ENCODE assay signal across 8 cellular contexts in genomic region chr20:50625986-50626677, GRCh38.
DNase-seq lines count a peak whose midpoint lies in the region; ATAC-seq and TF ChIP-seq lines count a peak whose summit lies in the region.

No MANE protein-coding gene starts in this region.

- WGBS in sigmoid colon, 2 donors: 50 to 52% methylated on average over 15 of the region's 15 CpGs

- no peaks in the 10 kb centered on the region for H3K36me3 ChIP-seq in sigmoid colon
- H3K36me3 ChIP-seq in CD8-positive, alpha-beta T cell (ENCODE audit: insufficient read depth, low read length): no peaks in the 10 kb centered on the region

- TF ChIP-seq EP300 in Ishikawa (IDR thresholded peaks at IDR 0.05; ENCODE audit: borderline replicate concordance) (no peak), sigmoid colon (IDR thresholded peaks at IDR 0.05) (no peak)

- no peak for ATAC-seq in GM21737 (IDR thresholded peaks at IDR 0.05; ENCODE audit: unreplicated experiment)
- ATAC-seq in CD8-positive, alpha-beta T cell: no peak
- ATAC-seq in HG02678 (IDR thresholded peaks at IDR 0.05; ENCODE audit: unreplicated experiment): no peak

- no peak for TF ChIP-seq POLR2A in sigmoid colon (IDR thresholded peaks at IDR 0.05)

- peaks cover 44% of the 10 kb centered on the region for H3K4me1 Mint-ChIP-seq in Calu3 (ENCODE audit: low read depth, unreplicated experiment)
- H3K4me1 Mint-ChIP-seq in CD8-positive, alpha-beta T cell (ENCODE audit: low read depth): no peaks in the 10 kb centered on the region

- peak overlapping the region; percentile 72 for H3K27ac Mint-ChIP-seq in Calu3 (ENCODE audit: unreplicated experiment)
- no peak overlapping the region for H3K27ac Mint-ChIP-seq in CD8-positive, alpha-beta T cell

- peaks cover 15% of the 10 kb centered on the region for H3K36me3 Mint-ChIP-seq in Calu3 (ENCODE audit: insufficient read depth, unreplicated experiment)
- no peaks in the 10 kb centered on the region for H3K36me3 Mint-ChIP-seq in CD8-positive, alpha-beta T cell

- TF ChIP-seq CTCF in Calu3 (IDR thresholded peaks at IDR 0.05; ENCODE audit: unreplicated experiment) (peak; percentile 97), fibroblast of mammary gland (conservative IDR thresholded peaks at IDR 0.05; ENCODE audit: control insufficient read depth, insufficient read depth, low read depth, low read length) (peak; percentile 66), sigmoid colon (IDR thresholded peaks at IDR 0.05) (peak; percentile 38 to 79 (median 55))
- TF ChIP-seq CTCF in CD8-positive, alpha-beta T cell (IDR thresholded peaks at IDR 0.05): no peak

- POLR2A ChIA-PET in CD8-positive, alpha-beta T cell (lab: Charles Lee): no interaction called here

- DNase-seq in Calu3 (peak; percentile 91), SKM-1 (lab: John Stamatoyannopoulos, UW; ENCODE audit: unreplicated experiment) (peak; percentile 34), fibroblast of mammary gland (ENCODE audit: low read depth) (peak; percentile 66), sigmoid colon (peak; percentile 89)
- no peak for DNase-seq in CD8-positive, alpha-beta T cell

- CTCF ChIA-PET in Calu3 (lab: Charles Lee): interaction anchor here (0.6 to 4.5 kb wide), 33 partner anchors 9 to 506 kb away, joined by 3 to 41 read pairs (median 6); partner anchors contain the start of genes ADNP and BCAS4
- CTCF ChIA-PET in CD8-positive, alpha-beta T cell (lab: Charles Lee): interaction anchor here (1.3 kb wide), 1 partner anchor 123 kb away, joined by 4 read pairs; no protein-coding TSS in a partner anchor

- peaks cover 0 to 11% (median 4%) of the 10 kb centered on the region in 4 donors for H3K4me1 ChIP-seq in sigmoid colon
- H3K4me1 ChIP-seq in CD8-positive, alpha-beta T cell (ENCODE audit: insufficient read depth, low read length): no peaks in the 10 kb centered on the region

- no peak overlapping the region for H3K4me3 Mint-ChIP-seq in Calu3 (ENCODE audit: low read depth, unreplicated experiment)
- no peak overlapping the region for H3K4me3 Mint-ChIP-seq in CD8-positive, alpha-beta T cell

- TF ChIP-seq RAD21 in Ishikawa (IDR thresholded peaks at IDR 0.05; ENCODE audit: low read depth): peak; percentile 91

- BruUV-seq in Calu3 (replicated peaks; lab: Mats Ljungman, UMichigan): no TSS peak

- peaks cover 0 to 5% (median 2%) of the 10 kb centered on the region in 4 donors for H3K9me3 ChIP-seq in sigmoid colon
- H3K9me3 ChIP-seq in CD8-positive, alpha-beta T cell (ENCODE audit: low read length): no peaks in the 10 kb centered on the region

- intact Hi-C loops in Calu3 (cut with micrococcal nuclease; ENCODE audit: unreplicated experiment): loop anchor here (5.0 kb wide), 1 partner anchor 121 kb away; no protein-coding TSS in a partner anchor
- intact Hi-C loops in sigmoid colon (cut with DNase I): loop anchor here (2.0 kb wide), 1 partner anchor 119 kb away; no protein-coding TSS in a partner anchor
- intact Hi-C loops in CD8-positive, alpha-beta T cell (cut with DNase I, micrococcal nuclease): no loop called here

- H3K27me3 ChIP-seq in sigmoid colon: no peaks in the 10 kb centered on the region
- H3K27me3 ChIP-seq in CD8-positive, alpha-beta T cell (ENCODE audit: insufficient read depth, low read length): no peaks in the 10 kb centered on the region

- H3K9me3 Mint-ChIP-seq in Calu3 (ENCODE audit: low read depth, unreplicated experiment): no peaks in the 10 kb centered on the region
- peaks cover 3% of the 10 kb centered on the region for H3K9me3 Mint-ChIP-seq in CD8-positive, alpha-beta T cell

- no peaks in the 10 kb centered on the region for H3K27me3 Mint-ChIP-seq in Calu3 (ENCODE audit: unreplicated experiment)
- H3K27me3 Mint-ChIP-seq in CD8-positive, alpha-beta T cell (ENCODE audit: low read depth): peaks cover 4% of the 10 kb centered on the region

- peak overlapping the region; percentile 5 to 32 (median 18) for H3K27ac ChIP-seq in sigmoid colon
- H3K27ac ChIP-seq in CD8-positive, alpha-beta T cell (ENCODE audit: low read depth, low read length): no peak overlapping the region

- H3K4me3 ChIP-seq in fibroblast of mammary gland (ENCODE audit: control insufficient read depth, low read depth, low read length): no peak overlapping the region
- no peak overlapping the region for H3K4me3 ChIP-seq in sigmoid colon
- no peak overlapping the region for H3K4me3 ChIP-seq in CD8-positive, alpha-beta T cell (ENCODE audit: low read depth, low read length)

TF ChIP-seq in Ishikawa, 13 proteins besides CTCF, POLR2A, EP300 and RAD21:
- 0 out of 2 replicates have a peak, but pooled peaks have one; percentile 18 for TF ChIP-seq NFIC (IDR thresholded peaks at IDR 0.05)
- no peak for TF ChIP-seq USF1 (IDR thresholded peaks at IDR 0.05)
- no peak for TF ChIP-seq TAF1 (IDR thresholded peaks at IDR 0.05; ENCODE audit: low read depth)
- TF ChIP-seq CREB1 (IDR thresholded peaks at IDR 0.05; ENCODE audit: low read depth): no peak
- TF ChIP-seq TEAD4 (IDR thresholded peaks at IDR 0.05): no peak
- TF ChIP-seq REST (IDR thresholded peaks at IDR 0.05; ENCODE audit: low read depth): no peak
- TF ChIP-seq MAX (IDR thresholded peaks at IDR 0.05): peak; percentile 38; the same call in 1 of the 2 replicates
- no peak; the same call in 1 of the 2 replicates for TF ChIP-seq ZBTB7A (IDR thresholded peaks at IDR 0.05; ENCODE audit: low read depth)
- TF ChIP-seq FOXM1 (IDR thresholded peaks at IDR 0.05; ENCODE audit: borderline replicate concordance, low read depth): no peak
- no peak for TF ChIP-seq TCF12 (IDR thresholded peaks at IDR 0.05; ENCODE audit: low read depth)
- no peak for TF ChIP-seq EGR1 (IDR thresholded peaks at IDR 0.05)
- no peak for TF ChIP-seq YY1 (IDR thresholded peaks at IDR 0.05; ENCODE audit: low read depth)

Comparison
In these comparisons a context has a peak if more than half of its experiments do, and no peak if none do; other contexts are left out.
1. DNase-seq: peak in Calu3 (single experiment), SKM-1 (single experiment), fibroblast of mammary gland (single experiment) and sigmoid colon (single experiment); none in CD8-positive, alpha-beta T cell (0 of 7).
2. intact Hi-C loops: an anchor here in Calu3 (5.0 kb wide) and sigmoid colon (2.0 kb wide); none called in CD8-positive, alpha-beta T cell.